Comparison of ENCODE assay signal across 11 cellular contexts in the genomic region with DNA sequence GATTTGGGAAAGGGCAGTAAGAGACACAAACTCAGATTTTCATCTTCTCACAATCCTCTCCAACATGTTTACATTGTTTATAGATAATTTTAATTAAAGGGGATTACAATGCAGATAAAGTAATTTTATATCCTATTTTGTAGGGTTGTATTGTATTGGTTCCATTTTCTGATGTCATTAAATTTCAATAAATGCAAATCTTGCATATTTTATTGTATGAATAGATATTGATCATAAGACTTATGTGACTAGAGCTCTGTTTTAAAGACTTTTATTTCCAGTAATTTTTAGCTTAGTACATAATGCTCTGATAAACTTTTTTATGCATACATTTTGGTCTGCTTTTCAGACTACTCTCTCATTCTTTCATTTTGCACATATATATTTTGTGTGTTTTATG.
"Had no signal": no experiment of that assay in that cellular context is flagged by ENCODE, and none has a peak within 500 bp of the region (broad histone marks: within the 10 kb centered on the region; RNA-seq: fewer than 3 reads in every experiment).

No MANE protein-coding gene starts in this region.

- H3K4me1 ChIP-seq: HAP-1 had no signal

- H3K4me2 ChIP-seq: GM23338 had no signal

- ATAC-seq: GM23338, HCT116 had no signal

- H3K9me3 ChIP-seq: HAP-1 had no signal

- H3K27ac ChIP-seq: GM23248 had no signal

- H2AFZ ChIP-seq: GM23248 had no signal

- H3K36me3 ChIP-seq: HAP-1 had no signal

- DNase-seq: GM23248, GOT3, H7, H9, HCEC 1CT, HFFc6 had no signal

- H3K4me3 ChIP-seq: GM23248, GM23338, HAP-1 had no signal

- H3K9ac ChIP-seq: GM23248 had no signal

- FAIRE-seq: H1, H54 had no signal
